32 cellular contexts compared by ENCODE assay signal in genomic region chr21:29885491-29885890, GRCh38. TPM values are rescaled to one million over a fixed set of nuclear protein-coding genes. Genes with fewer than 3 reads are reported as not detected.
"Had no signal": no experiment of that assay in that cellular context is flagged by ENCODE, and none has a peak within 500 bp of the region (broad histone marks: within the 10 kb centered on the region; RNA-seq: fewer than 3 reads in every experiment).

No MANE protein-coding gene starts in this region.

- H3K27ac ChIP-seq: adrenal gland, ascending aorta, body of pancreas, brain microvascular endothelial cell, breast epithelium, cardiac muscle cell had no signal

- DNase-seq: activated effector memory CD4-positive, alpha-beta T cell treated with anti-CD3 and anti-CD28 coated beads, Interleukin-2, amount 50 U/mL, for 16 hours; activated effector memory CD4-positive, alpha-beta T cell treated with Interleukin-2 at 50 U/mL for 16 hours; activated gamma-delta T cell; activated gamma-delta T cell treated with Interleukin-2 at 50 U/mL for 16 hours; activated naive CD4-positive, alpha-beta T cell; activated naive CD4-positive, alpha-beta T cell treated with anti-CD3 and anti-CD28 coated beads for 36 hours; activated naive CD4-positive, alpha-beta T cell treated with anti-CD3 and anti-CD28 coated beads, Interleukin-2, amount 10 ng/mL, durations not matched to agents 7 days and 5 days; activated naive CD4-positive, alpha-beta T cell treated with anti-CD3 and anti-CD28 coated beads, Interleukin-2, amount 50 U/mL, for 16 hours; activated naive CD4-positive, alpha-beta T cell treated with Interleukin-2 at 50 U/mL for 16 hours; activated naive CD8-positive, alpha-beta T cell treated with anti-CD3 and anti-CD28 coated beads for 36 hours; activated naive CD8-positive, alpha-beta T cell treated with anti-CD3 and anti-CD28 coated beads, Interleukin-2, amount 10 ng/mL, durations not matched to agents 7 days and 5 days; activated naive CD8-positive, alpha-beta T cell treated with anti-CD3 and anti-CD28 coated beads, Interleukin-2, amount 50 U/mL, for 24 hours; activated T-cell treated with anti-CD3 and anti-CD28 coated beads, Interleukin-2, amount 50 U/mL, for 1 hour; activated T-cell treated with anti-CD3 and anti-CD28 coated beads, Interleukin-2, amount 50 U/mL, for 24 hours; activated T-cell treated with anti-CD3 and anti-CD28 coated beads, Interleukin-2, amount 50 U/mL, for 4 hours; activated T-cell treated with anti-CD3 and anti-CD28 coated beads, Interleukin-2, amount 50 U/mL, for 48 hours; activated T-cell treated with anti-CD3 and anti-CD28 coated beads, Interleukin-2, amount 50 U/mL, for 72 hours; adrenal gland; amniotic stem cell; amygdala; anterior cingulate cortex; aorta; body of pancreas; brain microvascular endothelial cell; caudate nucleus; central memory CD4-positive, alpha-beta T cell; cerebellar nuclear complex had no signal

- H3K36me3 ChIP-seq: adrenal gland, ascending aorta, brain microvascular endothelial cell, breast epithelium, cardiac muscle cell had no signal

- ATAC-seq: activated naive CD4-positive, alpha-beta T cell treated with anti-CD3 and anti-CD28 coated beads, Interleukin-2, amount 50 U/mL, for 72 hours; activated naive CD8-positive, alpha-beta T cell treated with anti-CD3 and anti-CD28 coated beads, Interleukin-2, amount 50 U/mL, for 24 hours; activated T-cell treated with anti-CD3 and anti-CD28 coated beads, Interleukin-2, amount 50 U/mL, for 4 hours; activated T-cell treated with anti-CD3 and anti-CD28 coated beads, Interleukin-2, amount 50 U/mL, for 72 hours; activated T-helper 17 cell treated with anti-CD3 and anti-CD28 coated beads, Interleukin-2, amount 50 U/mL, for 72 hours; body of pancreas had no signal

- H3K27me3 ChIP-seq: adrenal gland, ascending aorta, body of pancreas, brain microvascular endothelial cell, breast epithelium, cardiac muscle cell had no signal

- H3K4me3 ChIP-seq: adrenal gland, ascending aorta, body of pancreas, breast epithelium, cardiac muscle cell had no signal

- H3K9me3 ChIP-seq: adrenal gland, ascending aorta, body of pancreas, breast epithelium had no signal

RNA-seq across cellular contexts. Expression of gene GRIK1, which starts 54.3 kb away (rescaled TPM):
- polyA plus RNA-seq: aorta had no signal
